In the genomic region with DNA sequence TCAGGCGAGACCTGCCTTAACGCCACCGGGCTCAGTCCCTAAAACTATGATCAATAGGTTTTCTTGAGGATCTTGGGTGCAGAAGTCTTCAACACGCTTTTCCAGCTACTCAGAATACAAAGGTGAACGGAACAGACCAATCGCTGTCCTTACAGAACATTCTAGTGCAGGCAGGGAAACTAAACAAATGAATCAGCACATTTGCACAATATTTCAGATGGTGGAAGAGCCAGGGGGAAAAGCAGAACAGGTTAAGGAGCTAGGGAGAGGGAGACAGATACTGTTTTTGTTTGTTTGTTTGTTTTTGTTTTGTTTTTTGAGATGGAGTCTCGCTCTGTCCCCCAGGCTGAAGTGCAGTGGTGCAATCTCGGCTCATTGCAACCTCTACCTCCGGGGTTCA, we compare ENCODE assay signal across 1 cellular context.
TF ChIP-seq lines count a peak whose summit lies in the region.

No MANE protein-coding gene starts in this region.

TF ChIP-seq in K562, 482 proteins besides CTCF, POLR2A, EP300 and RAD21 (continued from another document):
- TF ChIP-seq, protein P1, sequence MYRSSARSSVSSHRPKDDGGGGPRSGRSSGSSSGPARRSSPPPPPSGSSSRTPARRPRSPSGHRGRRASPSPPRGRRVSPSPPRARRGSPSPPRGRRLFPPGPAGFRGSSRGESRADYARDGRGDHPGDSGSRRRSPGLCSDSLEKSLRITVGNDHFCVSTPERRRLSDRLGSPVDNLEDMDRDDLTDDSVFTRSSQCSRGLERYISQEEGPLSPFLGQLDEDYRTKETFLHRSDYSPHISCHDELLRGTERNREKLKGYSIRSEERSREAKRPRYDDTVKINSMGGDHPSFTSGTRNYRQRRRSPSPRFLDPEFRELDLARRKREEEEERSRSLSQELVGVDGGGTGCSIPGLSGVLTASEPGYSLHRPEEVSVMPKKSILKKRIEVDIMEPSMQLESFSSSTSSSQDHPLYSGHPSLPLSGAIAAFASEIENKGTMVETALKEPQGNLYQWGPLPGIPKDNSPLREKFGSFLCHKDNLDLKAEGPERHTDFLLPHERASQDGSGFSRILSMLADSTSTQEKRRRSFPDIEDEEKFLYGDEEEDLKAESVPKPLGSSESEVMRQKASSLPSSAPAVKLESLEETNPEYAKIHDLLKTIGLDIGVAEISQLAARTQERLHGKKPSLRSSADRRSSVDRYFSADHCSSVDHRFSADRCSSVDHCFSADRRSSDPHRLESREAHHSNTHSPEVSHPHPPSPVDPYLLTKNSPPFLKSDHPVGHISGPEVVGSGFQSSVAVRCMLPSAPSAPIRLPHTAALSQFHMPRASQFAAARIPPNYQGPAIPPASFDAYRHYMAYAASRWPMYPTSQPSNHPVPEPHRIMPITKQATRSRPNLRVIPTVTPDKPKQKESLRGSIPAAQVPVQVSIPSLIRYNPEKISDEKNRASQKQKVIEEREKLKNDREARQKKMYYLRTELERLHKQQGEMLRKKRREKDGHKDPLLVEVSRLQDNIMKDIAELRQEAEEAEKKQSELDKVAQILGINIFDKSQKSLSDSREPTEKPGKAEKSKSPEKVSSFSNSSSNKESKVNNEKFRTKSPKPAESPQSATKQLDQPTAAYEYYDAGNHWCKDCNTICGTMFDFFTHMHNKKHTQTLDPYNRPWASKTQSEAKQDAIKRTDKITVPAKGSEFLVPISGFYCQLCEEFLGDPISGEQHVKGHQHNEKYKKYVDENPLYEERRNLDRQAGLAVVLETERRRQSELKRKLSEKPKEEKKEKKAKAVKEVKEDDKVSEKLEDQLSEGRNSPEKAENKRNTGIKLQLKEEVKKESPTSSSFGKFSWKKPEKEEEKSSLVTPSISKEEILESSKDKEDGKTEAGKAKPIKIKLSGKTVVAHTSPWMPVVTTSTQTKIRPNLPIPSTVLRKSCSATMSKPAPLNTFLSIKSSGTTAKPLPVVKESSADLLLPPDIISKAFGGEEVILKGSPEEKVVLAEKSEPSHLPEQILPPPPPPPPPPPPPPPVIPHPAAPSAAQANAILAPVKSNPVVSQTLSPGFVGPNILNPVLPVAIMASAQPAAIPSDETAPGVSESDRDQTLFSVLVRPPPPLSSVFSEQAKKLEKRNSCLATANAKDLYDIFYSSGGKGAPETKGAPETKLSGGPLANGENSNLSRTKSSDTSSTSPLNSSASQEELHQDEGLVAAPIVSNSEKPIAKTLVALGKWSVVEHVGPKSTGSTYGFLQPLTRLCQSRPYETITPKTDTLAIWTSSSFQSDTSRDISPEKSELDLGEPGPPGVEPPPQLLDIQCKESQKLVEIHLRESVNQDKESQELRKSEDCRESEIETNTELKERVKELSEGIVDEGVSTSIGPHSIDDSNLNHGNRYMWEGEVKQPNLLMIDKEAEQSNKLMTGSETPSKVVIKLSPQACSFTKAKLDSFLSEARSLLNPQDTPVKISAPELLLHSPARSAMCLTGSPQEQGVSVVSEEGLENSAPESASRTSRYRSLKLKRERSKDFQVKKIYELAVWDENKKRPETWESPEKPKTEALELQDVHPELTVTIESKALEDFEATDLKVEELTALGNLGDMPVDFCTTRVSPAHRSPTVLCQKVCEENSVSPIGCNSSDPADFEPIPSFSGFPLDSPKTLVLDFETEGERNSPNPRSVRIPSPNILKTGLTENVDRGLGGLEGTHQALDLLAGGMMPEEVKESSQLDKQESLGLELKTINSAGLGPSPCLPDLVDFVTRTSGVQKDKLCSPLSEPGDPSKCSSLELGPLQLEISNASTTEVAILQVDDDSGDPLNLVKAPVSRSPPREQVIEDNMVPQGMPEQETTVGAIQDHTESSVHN (IDR thresholded peaks at IDR 0.05; ENCODE audit: borderline replicate concordance in 1 of 2, low read depth in 1 of 2) = no peak
- TF ChIP-seq SMAD2 (IDR thresholded peaks at IDR 0.05; ENCODE audit: low read depth, low read length) = no peak
- no peak for TF ChIP-seq TEAD1 (CRISPR knock-in tag; IDR thresholded peaks at IDR 0.05)
- no peak for TF ChIP-seq KDM1A (IDR thresholded peaks at IDR 0.05)
- peak; percentile 74 for TF ChIP-seq MAFG (tag; conservative IDR thresholded peaks at IDR 0.05)
- TF ChIP-seq, protein P2, sequence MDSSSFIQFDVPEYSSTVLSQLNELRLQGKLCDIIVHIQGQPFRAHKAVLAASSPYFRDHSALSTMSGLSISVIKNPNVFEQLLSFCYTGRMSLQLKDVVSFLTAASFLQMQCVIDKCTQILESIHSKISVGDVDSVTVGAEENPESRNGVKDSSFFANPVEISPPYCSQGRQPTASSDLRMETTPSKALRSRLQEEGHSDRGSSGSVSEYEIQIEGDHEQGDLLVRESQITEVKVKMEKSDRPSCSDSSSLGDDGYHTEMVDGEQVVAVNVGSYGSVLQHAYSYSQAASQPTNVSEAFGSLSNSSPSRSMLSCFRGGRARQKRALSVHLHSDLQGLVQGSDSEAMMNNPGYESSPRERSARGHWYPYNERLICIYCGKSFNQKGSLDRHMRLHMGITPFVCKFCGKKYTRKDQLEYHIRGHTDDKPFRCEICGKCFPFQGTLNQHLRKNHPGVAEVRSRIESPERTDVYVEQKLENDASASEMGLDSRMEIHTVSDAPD (CRISPR knock-in tag; IDR thresholded peaks at IDR 0.05) = no peak
- TF ChIP-seq KAT7 (CRISPR knock-in tag; IDR thresholded peaks at IDR 0.05; ENCODE audit: borderline replicate concordance) = no peak
- TF ChIP-seq, protein P3, sequence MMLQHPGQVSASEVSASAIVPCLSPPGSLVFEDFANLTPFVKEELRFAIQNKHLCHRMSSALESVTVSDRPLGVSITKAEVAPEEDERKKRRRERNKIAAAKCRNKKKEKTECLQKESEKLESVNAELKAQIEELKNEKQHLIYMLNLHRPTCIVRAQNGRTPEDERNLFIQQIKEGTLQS (IDR thresholded peaks at IDR 0.05) = no peak
- TF ChIP-seq, protein P3 (CRISPR knock-in tag; conservative IDR thresholded peaks at IDR 0.05) = no peak
